11 cellular contexts compared by ENCODE assay signal in the genomic region with DNA sequence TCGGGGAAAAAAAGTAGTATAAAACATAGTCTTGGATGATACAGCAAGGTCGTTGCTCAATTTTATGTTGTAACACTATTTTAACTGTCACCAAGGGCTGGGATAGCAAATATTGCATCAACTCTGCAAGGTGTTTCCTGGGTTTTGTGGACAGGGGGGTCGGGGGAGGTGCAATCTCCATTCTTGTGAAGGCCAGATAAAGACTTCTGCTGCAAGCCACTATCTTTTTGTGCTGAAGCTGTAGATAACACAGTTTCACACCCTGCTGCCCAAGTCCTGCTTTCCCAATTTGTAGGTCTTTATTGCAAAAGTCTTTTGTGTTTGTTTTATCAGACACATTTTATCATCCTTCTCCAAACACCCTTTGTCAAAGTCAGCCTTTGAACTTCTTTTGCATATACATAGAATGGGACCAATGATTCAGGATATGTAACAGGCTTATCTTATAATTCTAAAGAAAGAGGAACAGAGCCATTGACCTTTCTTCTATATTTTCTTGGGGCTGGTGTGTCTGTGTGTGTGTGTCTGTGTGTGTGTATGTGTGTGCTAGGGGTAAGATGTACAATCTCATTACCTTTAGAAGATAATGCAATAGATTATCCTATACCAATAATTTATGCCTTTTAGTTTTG.
DNase-seq lines count a peak whose midpoint lies in the region; ATAC-seq and TF ChIP-seq lines count a peak whose summit lies in the region.
"Had no signal": no experiment of that assay in that cellular context is flagged by ENCODE, and none has a peak within 500 bp of the region (broad histone marks: within the 10 kb centered on the region; RNA-seq: fewer than 3 reads in every experiment).

No MANE protein-coding gene starts in this region.

- no peaks in the 10 kb centered on the region for H3K9me3 ChIP-seq in testis
- H3K9me3 ChIP-seq in suprapubic skin: no peaks in the 10 kb centered on the region

- peaks cover 90% of the 10 kb centered on the region for H3K4me1 Mint-ChIP-seq in activated naive CD4-positive, alpha-beta T cell treated with anti-CD3 and anti-CD28 coated beads, Interleukin-2, amount 50 U/mL, for 24 hours

- TF ChIP-seq POLR2A in testis (IDR thresholded peaks at IDR 0.05) (no peak), suprapubic skin (IDR thresholded peaks at IDR 0.05) (no peak)

- no peak overlapping the region for H3K4me3 ChIP-seq in fibroblast of villous mesenchyme (ENCODE audit: low read depth, low read length)
- H3K4me3 ChIP-seq in testis: no peak overlapping the region
- H3K4me3 ChIP-seq in suprapubic skin: no peak overlapping the region

- ATAC-seq in GM21528 (IDR thresholded peaks at IDR 0.05; ENCODE audit: low FRiP score, unreplicated experiment): no peak

- no peaks in the 10 kb centered on the region for H3K9me3 Mint-ChIP-seq in activated naive CD4-positive, alpha-beta T cell treated with anti-CD3 and anti-CD28 coated beads, Interleukin-2, amount 50 U/mL, for 24 hours

- H3K36me3 Mint-ChIP-seq in activated naive CD4-positive, alpha-beta T cell treated with anti-CD3 and anti-CD28 coated beads, Interleukin-2, amount 50 U/mL, for 24 hours: peaks cover 5% of the 10 kb centered on the region
- H3K36me3 Mint-ChIP-seq: activated naive CD8-positive, alpha-beta T cell had no signal

- peak overlapping the region; percentile 8 for H3K4me3 Mint-ChIP-seq in activated naive CD4-positive, alpha-beta T cell treated with anti-CD3 and anti-CD28 coated beads, Interleukin-2, amount 50 U/mL, for 24 hours
- H3K4me3 Mint-ChIP-seq: activated naive CD8-positive, alpha-beta T cell had no signal

- H3K27ac Mint-ChIP-seq in activated naive CD4-positive, alpha-beta T cell treated with anti-CD3 and anti-CD28 coated beads, Interleukin-2, amount 50 U/mL, for 24 hours: peak overlapping the region; percentile 47

- H3K27ac ChIP-seq in testis (no peak overlapping the region), suprapubic skin (no peak overlapping the region)

- H3K27me3 Mint-ChIP-seq in activated naive CD4-positive, alpha-beta T cell treated with anti-CD3 and anti-CD28 coated beads, Interleukin-2, amount 50 U/mL, for 24 hours: no peaks in the 10 kb centered on the region
- H3K27me3 Mint-ChIP-seq: activated naive CD8-positive, alpha-beta T cell had no signal

- no peak for DNase-seq in activated naive CD4-positive, alpha-beta T cell treated with Interleukin-2 at 50 U/mL for 16 hours
- peak; percentile 94 for DNase-seq in SKM-1 treated with dmso at 0.1 percent for 144 hours (lab: John Stamatoyannopoulos, UW; ENCODE audit: unreplicated experiment)
- DNase-seq in fibroblast of villous mesenchyme (ENCODE audit: low read depth): peak; percentile 73
- peak; percentile 32 for DNase-seq in testis
- DNase-seq in effector CD4-positive, alpha-beta T cell: no peak
- no peak for DNase-seq in suprapubic skin (ENCODE audit: low spot score in 2 of 2)
- DNase-seq: NCI-H345; stimulated activated CD4-positive, alpha-beta T cell treated with anti-CD3 and anti-CD28 coated beads, Interleukin-4, amount 100 ng/mL, for 1 hour had no signal

- peaks cover 16% of the 10 kb centered on the region for H3K4me1 ChIP-seq in testis
- H3K4me1 ChIP-seq in suprapubic skin: peaks cover 5% of the 10 kb centered on the region

- 29 to 43% methylated on average over 3 of the region's 3 CpGs for WGBS in testis, 2 donors
- WGBS in suprapubic skin: 24% methylated on average over 3 of the region's 3 CpGs

- no peaks in the 10 kb centered on the region for H3K36me3 ChIP-seq in testis (ENCODE audit: low read depth, missing control alignments)
- no peaks in the 10 kb centered on the region for H3K36me3 ChIP-seq in suprapubic skin

- no peak for TF ChIP-seq CTCF in fibroblast of villous mesenchyme (IDR thresholded peaks at IDR 0.05; ENCODE audit: insufficient read depth, low read depth, low read length)
- no peak for TF ChIP-seq CTCF in testis (IDR thresholded peaks at IDR 0.05)
- no peak for TF ChIP-seq CTCF in suprapubic skin (IDR thresholded peaks at IDR 0.05)

- TF ChIP-seq EP300 in suprapubic skin (IDR thresholded peaks at IDR 0.05): no peak

- no peaks in the 10 kb centered on the region for H3K27me3 ChIP-seq in testis
- H3K27me3 ChIP-seq in suprapubic skin: no peaks in the 10 kb centered on the region

- intact Hi-C loops in testis (cut with DNase I; ENCODE audit: low total_unique reads): no loop called here

Comparison
In these comparisons a context has a peak if more than half of its experiments do, and no peak if none do; other contexts are left out.
1. DNase-seq: peak in SKM-1 treated with dmso at 0.1 percent for 144 hours (single experiment), fibroblast of villous mesenchyme (single experiment) and testis (single experiment); none in activated naive CD4-positive, alpha-beta T cell treated with Interleukin-2 at 50 U/mL for 16 hours (single experiment), effector CD4-positive, alpha-beta T cell (single experiment) and suprapubic skin (0 of 2).